In the genomic region with DNA sequence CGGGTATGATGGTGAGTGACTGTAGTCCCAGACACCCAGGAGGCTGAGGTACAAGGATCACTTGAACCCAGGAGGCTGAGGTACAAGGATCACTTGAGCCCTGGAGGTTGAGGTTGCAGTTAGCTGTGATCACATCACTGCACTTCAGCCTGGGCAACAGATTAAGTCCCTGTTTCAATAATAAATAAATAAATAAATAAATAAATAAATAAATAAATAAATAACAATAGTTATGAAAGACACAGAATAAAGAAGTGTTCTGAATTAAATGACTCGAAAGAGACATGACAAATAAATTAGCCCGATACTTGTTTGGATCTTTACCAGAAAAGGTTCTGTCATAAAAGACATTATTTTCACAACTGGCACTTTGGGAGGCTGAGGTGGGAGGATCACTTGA, we compare ENCODE assay signal across 22 cellular contexts.
DNase-seq lines count a peak whose midpoint lies in the region; ATAC-seq, FAIRE-seq and TF ChIP-seq lines count a peak whose summit lies in the region.
"Had no signal": no experiment of that assay in that cellular context is flagged by ENCODE, and none has a peak within 500 bp of the region (broad histone marks: within the 10 kb centered on the region; RNA-seq: fewer than 3 reads in every experiment).

No MANE protein-coding gene starts in this region.

- H4K20me1 ChIP-seq in SK-N-SH (ENCODE audit: insufficient read depth): no peaks in the 10 kb centered on the region
- H4K20me1 ChIP-seq in IMR-90 (ENCODE audit: insufficient read depth, low read length): no peaks in the 10 kb centered on the region
- H4K20me1 ChIP-seq: BLaER1 had no signal

- no peak overlapping the region for H3K4me3 ChIP-seq in SK-N-SH (ENCODE audit: low read depth in 2 of 2, low read length in 1 of 2)
- no peak overlapping the region for H3K4me3 ChIP-seq in A549
- H3K4me3 ChIP-seq in IMR-90 (ENCODE audit: insufficient read depth, low read depth, low read length): no peak overlapping the region
- no peak overlapping the region for H3K4me3 ChIP-seq in CD8-positive, alpha-beta T cell (ENCODE audit: low read depth, low read length)
- H3K4me3 ChIP-seq in H7 (ENCODE audit: insufficient read depth, low read depth, low read length): no peak overlapping the region
- H3K4me3 ChIP-seq: BLaER1 had no signal

- peaks cover 13% of the 10 kb centered on the region for H3K4me1 Mint-ChIP-seq in CD8-positive, alpha-beta T cell (ENCODE audit: low read depth)

- H3K4me2 ChIP-seq in SK-N-SH (no peak overlapping the region), A549 (no peak overlapping the region), IMR-90 (ENCODE audit: low read depth, low read length) (no peak overlapping the region)
- H3K4me2 ChIP-seq: BLaER1 had no signal

- DNase-seq in SK-N-SH (no peak), A549 (ENCODE audit: low read depth in 1 of 2, low spot score in 1 of 2) (no peak), IMR-90 (no peak), H7 (no peak)
- DNase-seq in CD8-positive, alpha-beta T cell: no peak
- DNase-seq: ACHN; BE2C; C1 segment of cervical spinal cord; Caco-2; Calu3; CD4-positive, alpha-beta memory T cell; CD4-positive, CD25-positive, alpha-beta regulatory T cell; DMS79 treated with DMSO at 0.1 percent for 48 hours; GF-D8 had no signal

- H3K4ac ChIP-seq in IMR-90 (ENCODE audit: low read depth, low read length): no peak overlapping the region

- H3K27me3 Mint-ChIP-seq in CD8-positive, alpha-beta T cell (ENCODE audit: low read depth): no peaks in the 10 kb centered on the region
- H3K27me3 Mint-ChIP-seq: CD4-positive, alpha-beta memory T cell; CD4-positive, CD25-positive, alpha-beta regulatory T cell had no signal

- no peak overlapping the region for H2BK5ac ChIP-seq in IMR-90 (ENCODE audit: low read depth, low read length, poor library complexity, severe bottlenecking)

- no peak overlapping the region for H2BK120ac ChIP-seq in IMR-90 (ENCODE audit: low read depth, low read length)

- H3K56ac ChIP-seq in IMR-90 (ENCODE audit: extremely low read depth, insufficient read depth, low read length): no peak overlapping the region

- POLR2A ChIA-PET in SK-N-SH (lab: Yijun Ruan, JAX) (no interaction called here), A549 (lab: Yijun Ruan, JAX) (no interaction called here), IMR-90 (lab: Charles Lee; ENCODE audit: unreplicated experiment) (no interaction called here)
- POLR2A ChIA-PET in CD8-positive, alpha-beta T cell (lab: Charles Lee): no interaction called here

- H2AFZ ChIP-seq in SK-N-SH (ENCODE audit: low read depth): no peak overlapping the region
- H2AFZ ChIP-seq in IMR-90 (replicated peaks; ENCODE audit: low read length, poor library complexity): no peak overlapping the region

- no peak overlapping the region for H3K18ac ChIP-seq in IMR-90 (ENCODE audit: low read depth, low read length)

- peaks cover 33% of the 10 kb centered on the region for H3F3A ChIP-seq in SK-N-SH (replicated peaks; ENCODE audit: insufficient read depth)

- 0 out of 2 replicates have a peak overlapping the region, but pooled peaks have one; percentile 51 for H2AK5ac ChIP-seq in IMR-90 (ENCODE audit: low read depth, low read length)

- no peak overlapping the region for H4K8ac ChIP-seq in IMR-90 (ENCODE audit: low read depth in 2 of 2, low read length in 2 of 2)

- intact Hi-C loops in IMR-90 (cut with micrococcal nuclease): no loop called here
- intact Hi-C loops in CD8-positive, alpha-beta T cell (cut with DNase I, micrococcal nuclease): loop anchor here in 1 of 2 experiments (5.0 kb wide), 1 partner anchor 85 kb away; a partner anchor contains a TSS

- H3K27me3 ChIP-seq in SK-N-SH (ENCODE audit: insufficient read depth) (no peaks in the 10 kb centered on the region), IMR-90 (ENCODE audit: control insufficient read depth, insufficient read depth, low read length) (no peaks in the 10 kb centered on the region), H7 (ENCODE audit: control insufficient read depth, insufficient read depth, low read length) (no peaks in the 10 kb centered on the region)
- H3K27me3 ChIP-seq in CD8-positive, alpha-beta T cell (ENCODE audit: insufficient read depth, low read length): no peaks in the 10 kb centered on the region
- H3K27me3 ChIP-seq: BE2C, BLaER1 had no signal

- TF ChIP-seq POLR2A in A549 (IDR thresholded peaks at IDR 0.05; ENCODE audit: low read length) (no peak), IMR-90 (IDR thresholded peaks at IDR 0.05; ENCODE audit: low read depth, low read length) (no peak)

- H3K9me3 ChIP-seq in SK-N-SH (no peaks in the 10 kb centered on the region), A549 (no peaks in the 10 kb centered on the region), IMR-90 (ENCODE audit: control insufficient read depth, insufficient read depth, low read length) (no peaks in the 10 kb centered on the region)
- no peaks in the 10 kb centered on the region for H3K9me3 ChIP-seq in CD8-positive, alpha-beta T cell (ENCODE audit: low read length)
- H3K9me3 ChIP-seq: BE2C, Caco-2 had no signal

- H3K36me3 Mint-ChIP-seq in CD8-positive, alpha-beta T cell: peaks cover 68% of the 10 kb centered on the region

- H3K14ac ChIP-seq in IMR-90 (replicated peaks; ENCODE audit: low read depth, low read length): no peak overlapping the region

- H3K9me3 Mint-ChIP-seq in CD8-positive, alpha-beta T cell: no peaks in the 10 kb centered on the region
- H3K9me3 Mint-ChIP-seq: CD4-positive, alpha-beta memory T cell had no signal

- dilution Hi-C loops in IMR-90 (cut with HindIII; ENCODE audit: low sequenced_read_pairs, unreplicated experiment): no loop called here

- no peak overlapping the region for H3K9ac ChIP-seq in SK-N-SH
- H3K9ac ChIP-seq in IMR-90 (ENCODE audit: low read depth, low read length): no peak overlapping the region
- H3K9ac ChIP-seq: BLaER1 had no signal

- ATAC-seq in SK-N-SH treated with all-trans-retinoic acid at 6 μM for 48 hours (no peak), A549 (no peak), IMR-90 (ENCODE audit: low read depth) (no peak)
- ATAC-seq in CD8-positive, alpha-beta T cell: no peak

- H3K27ac Mint-ChIP-seq in CD8-positive, alpha-beta T cell: no peak overlapping the region
- H3K27ac Mint-ChIP-seq: CD4-positive, CD25-positive, alpha-beta regulatory T cell had no signal

- TF ChIP-seq EP300 in SK-N-SH (IDR thresholded peaks at IDR 0.05; ENCODE audit: borderline replicate concordance in 1 of 2, low read depth in 1 of 2, low read length in 1 of 2): no peak
- no peak for TF ChIP-seq EP300 in A549 (IDR thresholded peaks at IDR 0.05)

- no peak overlapping the region for H2BK20ac ChIP-seq in IMR-90 (ENCODE audit: low read depth, low read length)

- H3K4me3 Mint-ChIP-seq in CD8-positive, alpha-beta T cell: no peak overlapping the region
- H3K4me3 Mint-ChIP-seq: CD14-positive monocyte; CD4-positive, alpha-beta memory T cell; CD4-positive, CD25-positive, alpha-beta regulatory T cell had no signal

- no peak overlapping the region for H2AK9ac ChIP-seq in IMR-90 (replicated peaks; ENCODE audit: low read depth, low read length, poor library complexity)

- no peak overlapping the region for H3K23ac ChIP-seq in IMR-90 (ENCODE audit: low read depth, low read length)

- peaks cover 7% of the 10 kb centered on the region for H3K9me1 ChIP-seq in IMR-90 (ENCODE audit: insufficient read depth, low read length)

- TF ChIP-seq CTCF in SK-N-SH (IDR thresholded peaks at IDR 0.05) (no peak), A549 (IDR thresholded peaks at IDR 0.05) (no peak), IMR-90 (conservative IDR thresholded peaks at IDR 0.05; ENCODE audit: low read depth, low read length) (no peak)
- TF ChIP-seq CTCF in CD8-positive, alpha-beta T cell (IDR thresholded peaks at IDR 0.05): no peak

- no peak overlapping the region for H2BK15ac ChIP-seq in IMR-90 (ENCODE audit: low read depth, low read length)

- in situ Hi-C loops in IMR-90 (cut with MboI; ENCODE audit: low sequenced_read_pairs): no loop called here

- 94% methylated on average over 3 of the region's 3 CpGs for WGBS in SK-N-SH (ENCODE audit: low lambda C conversion rate)
- WGBS in A549 (ENCODE audit: missing lambda C conversion rate): 85% methylated on average over 3 of the region's 3 CpGs
- WGBS in IMR-90 (ENCODE audit: extremely low coverage in 2 of 2, insufficient read length in 1 of 2), 2 experiments: no CpG with 5 or more reads among the region's 3 CpGs

- no peaks in the 10 kb centered on the region for H3K9me2 ChIP-seq in SK-N-SH

- H4K91ac ChIP-seq in IMR-90 (ENCODE audit: insufficient read depth, low read depth, low read length): no peak overlapping the region

- no peak overlapping the region for H4K5ac ChIP-seq in IMR-90 (ENCODE audit: low read depth, low read length)

- BruUV-seq in IMR-90 (replicated peaks; lab: Mats Ljungman, UMichigan): no TSS peak

- CTCF ChIA-PET in SK-N-SH (lab: Yijun Ruan, JAX) (no interaction called here), A549 (lab: Yijun Ruan, JAX) (interaction anchor here (1.2 to 1.3 kb wide), 2 partner anchors 15 to 149 kb away, joined by 3 read pairs; no protein-coding TSS in a partner anchor), IMR-90 (lab: Yijun Ruan, JAX) (no interaction called here)
- CTCF ChIA-PET in CD8-positive, alpha-beta T cell (lab: Charles Lee): no interaction called here

- peaks cover 19 to 37% of the 10 kb centered on the region in 2 experiments for H3K79me1 ChIP-seq in IMR-90 (ENCODE audit: low read depth in 1 of 2, low read length in 2 of 2)

- no peak for TF ChIP-seq RAD21 in SK-N-SH (IDR thresholded peaks at IDR 0.05; ENCODE audit: low read length)
- no peak for TF ChIP-seq RAD21 in A549 (conservative IDR thresholded peaks at IDR 0.05 in 1 of 2, IDR thresholded peaks at IDR 0.05 in 1 of 2)
- TF ChIP-seq RAD21 in IMR-90 (IDR thresholded peaks at IDR 0.05; ENCODE audit: low read length): no peak

- no peak for FAIRE-seq in A549 (lab: Jason Lieb, UNC)
- FAIRE-seq: D721Med, G401.6, GM12891, GM19239 had no signal

- H3K36me3 ChIP-seq in SK-N-SH (replicated peaks in 1 of 2; ENCODE audit: control insufficient read depth in 1 of 2, insufficient read depth in 2 of 2, low read length in 1 of 2): peaks cover 9 to 23% of the 10 kb centered on the region in 2 experiments
- peaks cover 2% of the 10 kb centered on the region; the same call in 1 of the 2 replicates for H3K36me3 ChIP-seq in IMR-90 (ENCODE audit: control insufficient read depth, insufficient read depth, low read length)
- peaks cover 5% of the 10 kb centered on the region for H3K36me3 ChIP-seq in CD8-positive, alpha-beta T cell (ENCODE audit: insufficient read depth, low read length)
- H3K36me3 ChIP-seq in H7 (replicated peaks; ENCODE audit: control insufficient read depth, insufficient read depth, low read length): peaks cover 2% of the 10 kb centered on the region; the same call in 1 of the 2 replicates
- H3K36me3 ChIP-seq: BE2C had no signal

- H3K4me1 ChIP-seq in SK-N-SH (ENCODE audit: control insufficient read depth in 1 of 2, insufficient read depth in 2 of 2, low read depth in 1 of 2, low read length in 1 of 2) (peaks cover 0 to 15% of the 10 kb centered on the region in 2 experiments; a peak in 1 of 4 replicates), A549 (peaks cover 25% of the 10 kb centered on the region), IMR-90 (ENCODE audit: control insufficient read depth, insufficient read depth, low read length) (peaks cover 3% of the 10 kb centered on the region; the same call in 1 of the 2 replicates)
- H3K4me1 ChIP-seq in CD8-positive, alpha-beta T cell (ENCODE audit: insufficient read depth, low read length): no peaks in the 10 kb centered on the region
- H3K4me1 ChIP-seq: BE2C, BLaER1, Caco-2 had no signal

- H3K27ac ChIP-seq in SK-N-SH (ENCODE audit: low read depth in 2 of 2, low read length in 1 of 2) (no peak overlapping the region), A549 (no peak overlapping the region), IMR-90 (ENCODE audit: insufficient read depth, low read length) (no peak overlapping the region)
- no peak overlapping the region for H3K27ac ChIP-seq in CD8-positive, alpha-beta T cell (ENCODE audit: low read depth, low read length)
- H3K27ac ChIP-seq: 22Rv1, BLaER1 had no signal

- H3K79me2 ChIP-seq in SK-N-SH (ENCODE audit: insufficient read depth): peaks cover 36% of the 10 kb centered on the region; the same call in 1 of the 2 replicates
